9 cellular contexts compared by ENCODE assay signal in genomic region chr1:56424744-56425493, GRCh38.
DNase-seq lines count a peak whose midpoint lies in the region; ATAC-seq and TF ChIP-seq lines count a peak whose summit lies in the region.
"Had no signal": no experiment of that assay in that cellular context is flagged by ENCODE, and none has a peak within 500 bp of the region (broad histone marks: within the 10 kb centered on the region; RNA-seq: fewer than 3 reads in every experiment).

No MANE protein-coding gene starts in this region.

- no peak overlapping the region for H3K14ac ChIP-seq in trophoblast cell (ENCODE audit: low read length)

- H2BK120ac ChIP-seq in trophoblast cell (ENCODE audit: insufficient read depth, low read length, poor library complexity): no peak overlapping the region

- no peaks in the 10 kb centered on the region for H3K9me2 ChIP-seq in MM.1S (replicated peaks; ENCODE audit: insufficient read depth, low read length)

- no CpG with 5 or more reads among the region's 6 CpGs for WGBS in trophoblast cell (ENCODE audit: extremely low coverage, insufficient coverage, insufficient read length)

- no peaks in the 10 kb centered on the region for H3F3A ChIP-seq in MM.1S (ENCODE audit: insufficient read depth, low read length)

- H2BK5ac ChIP-seq in trophoblast cell (ENCODE audit: low read depth, low read length, poor library complexity): no peak overlapping the region

- H3K4me1 ChIP-seq in trophoblast cell (ENCODE audit: control insufficient read depth in 1 of 2, insufficient read depth in 2 of 2, low read length in 2 of 2): no peaks in the 10 kb centered on the region
- H3K4me1 ChIP-seq in MM.1S (ENCODE audit: low read length): no peaks in the 10 kb centered on the region

- no peak overlapping the region for H3K9ac ChIP-seq in trophoblast cell (ENCODE audit: low read length)
- no peak overlapping the region for H3K9ac ChIP-seq in MM.1S (ENCODE audit: low read length)

- H3K9me3 ChIP-seq in trophoblast cell (ENCODE audit: insufficient read depth, low read depth, low read length): peaks cover 1% of the 10 kb centered on the region
- H3K9me3 ChIP-seq in MM.1S (replicated peaks; ENCODE audit: insufficient read depth, low read length): no peaks in the 10 kb centered on the region

- no peak overlapping the region for H3K4me2 ChIP-seq in trophoblast cell (ENCODE audit: low read length)
- no peak overlapping the region for H3K4me2 ChIP-seq in MM.1S (ENCODE audit: low read depth, low read length)

- no peak overlapping the region for H4K8ac ChIP-seq in trophoblast cell (ENCODE audit: low read depth, low read length)

- no peaks in the 10 kb centered on the region for H4K20me1 ChIP-seq in MM.1S (ENCODE audit: insufficient read depth, low read length)

- no peak for TF ChIP-seq CTCF in MM.1S (IDR thresholded peaks at IDR 0.05; ENCODE audit: low read length)

- H2AFZ ChIP-seq in trophoblast cell (ENCODE audit: insufficient read depth, low read length, poor library complexity) (no peak overlapping the region), MM.1S (ENCODE audit: low read length) (no peak overlapping the region)

- H3K79me1 ChIP-seq in trophoblast cell (ENCODE audit: low read length): no peaks in the 10 kb centered on the region

- DNase-seq in ELR (ENCODE audit: low read depth) (peak; percentile 58), NOMO-1 (lab: John Stamatoyannopoulos, UW; ENCODE audit: unreplicated experiment in 2 of 2) (peak; percentile 80 to 90), trophoblast cell (peak; percentile 21 to 44), MM.1S (no peak)
- DNase-seq in stimulated activated CD4-positive, alpha-beta T cell treated with anti-CD3 and anti-CD28 coated beads, Interleukin-4, amount 100 ng/mL, for 24 hours: no peak
- DNase-seq: KG1 had no signal

- H3K4me3 ChIP-seq in trophoblast cell (ENCODE audit: low read depth, low read length): no peak overlapping the region
- no peak overlapping the region for H3K4me3 ChIP-seq in MM.1S (ENCODE audit: low read length)

- H3K79me2 ChIP-seq in trophoblast cell (ENCODE audit: control insufficient read depth, insufficient read depth, low read length, poor library complexity) (no peaks in the 10 kb centered on the region), MM.1S (ENCODE audit: low read length) (no peaks in the 10 kb centered on the region)

- H3K18ac ChIP-seq in trophoblast cell (ENCODE audit: low read length): no peak overlapping the region

- no peak overlapping the region for H2BK12ac ChIP-seq in trophoblast cell (ENCODE audit: low read length)

- H3K36me3 ChIP-seq in trophoblast cell (ENCODE audit: control insufficient read depth in 1 of 2, insufficient read depth in 2 of 2, low read length in 2 of 2) (no peaks in the 10 kb centered on the region), MM.1S (replicated peaks; ENCODE audit: insufficient read depth, low read length) (no peaks in the 10 kb centered on the region)

- no peak overlapping the region for H4K91ac ChIP-seq in trophoblast cell (ENCODE audit: low read depth, low read length)

- no peak overlapping the region for H3K27ac ChIP-seq in trophoblast cell (ENCODE audit: low read depth, low read length)
- no peak overlapping the region for H3K27ac ChIP-seq in MM.1S (ENCODE audit: low read length)

- H3K27me3 ChIP-seq in trophoblast cell (ENCODE audit: insufficient read depth, low read length): no peaks in the 10 kb centered on the region
- H3K27me3 ChIP-seq in MM.1S (replicated peaks; ENCODE audit: insufficient read depth, low read length): no peaks in the 10 kb centered on the region

- no peak overlapping the region for H3K4ac ChIP-seq in trophoblast cell (ENCODE audit: low read depth, low read length)

- H3K23ac ChIP-seq in trophoblast cell (ENCODE audit: low read length): no peak overlapping the region

- no peak overlapping the region for H2AK5ac ChIP-seq in trophoblast cell (ENCODE audit: low read length)

- ATAC-seq in esophagus mucosa (peak; percentile 80), HG03442 (IDR thresholded peaks at IDR 0.05; ENCODE audit: unreplicated experiment) (no peak), GM19467 (IDR thresholded peaks at IDR 0.05; ENCODE audit: unreplicated experiment) (no peak)

- no peak overlapping the region for H4K12ac ChIP-seq in trophoblast cell (ENCODE audit: low read depth, low read length)

Comparison
In these comparisons a context has a peak if more than half of its experiments do, and no peak if none do; other contexts are left out.
1. DNase-seq: peak in ELR (single experiment), NOMO-1 (2 of 2) and trophoblast cell (2 of 2); none in MM.1S (single experiment) and stimulated activated CD4-positive, alpha-beta T cell treated with anti-CD3 and anti-CD28 coated beads, Interleukin-4, amount 100 ng/mL, for 24 hours (single experiment).